30 cellular contexts compared by ENCODE assay signal in the genomic region with DNA sequence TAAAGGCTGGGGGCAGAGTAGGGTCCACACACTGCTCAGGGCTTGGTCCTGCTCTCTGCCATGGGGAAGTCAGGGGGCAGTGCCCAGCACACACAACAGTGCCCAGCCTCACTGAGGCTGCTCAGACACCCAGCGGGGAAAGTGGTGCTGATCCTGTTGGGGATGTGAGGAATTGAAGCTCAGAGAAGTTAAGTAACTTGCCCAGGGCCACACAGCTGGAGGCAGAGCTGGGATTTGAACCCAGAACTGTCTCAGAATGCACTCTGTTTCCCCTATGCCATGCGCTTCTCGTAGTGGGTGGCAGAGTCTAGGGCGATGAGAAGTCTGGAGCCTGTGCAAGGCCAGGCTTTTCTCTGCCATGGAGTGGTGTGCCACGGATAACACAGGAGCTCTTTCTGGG.
"Had no signal": no experiment of that assay in that cellular context is flagged by ENCODE, and none has a peak within 500 bp of the region (broad histone marks: within the 10 kb centered on the region; RNA-seq: fewer than 3 reads in every experiment).

No MANE protein-coding gene starts in this region.

- H3K27ac ChIP-seq: colonic mucosa, epithelial cell of prostate, gastrocnemius medialis, hepatocyte, neutrophil, pancreas, suprapubic skin, transverse colon, upper lobe of right lung, uterus had no signal

- H3K4me1 ChIP-seq: colonic mucosa, gastrocnemius medialis, pancreas, transverse colon, upper lobe of right lung, uterus had no signal

- H3K9me3 Mint-ChIP-seq: dendritic cell treated with granulocyte-macrophage colony-stimulating factor and Interleukin-4, amounts not matched to agents 40 ng/mL and 50 ng/mL, for 4 days; endodermal cell; memory B cell; natural killer cell treated with Interleukin-12 subunit alpha and Interleukin-12 subunit beta and Interleukin-15 and Interleukin-18, amount 100 ng/mL, for 72 hours; neural crest cell; stimulated activated naive CD8-positive, alpha-beta T cell treated with anti-CD3 and anti-CD28 coated beads, Interleukin-15, Interleukin-2, amounts not matched to agents 100 ng/mL and 50 ng/mL, for 24 hours had no signal

- H3K9me3 ChIP-seq: colonic mucosa, gastrocnemius medialis, neutrophil, pancreas, suprapubic skin, transverse colon, upper lobe of right lung, uterus had no signal

- H3K36me3 Mint-ChIP-seq: natural killer cell treated with Interleukin-12 subunit alpha and Interleukin-12 subunit beta and Interleukin-15 and Interleukin-18, amount 100 ng/mL, for 72 hours had no signal

- H3K4me3 Mint-ChIP-seq: dendritic cell treated with granulocyte-macrophage colony-stimulating factor and Interleukin-4, amounts not matched to agents 40 ng/mL and 50 ng/mL, for 4 days; endodermal cell; memory B cell; natural killer cell treated with Interleukin-12 subunit alpha and Interleukin-12 subunit beta and Interleukin-15 and Interleukin-18, amount 100 ng/mL, for 72 hours; neural crest cell; stimulated activated naive CD8-positive, alpha-beta T cell treated with anti-CD3 and anti-CD28 coated beads, Interleukin-15, Interleukin-2, amounts not matched to agents 100 ng/mL and 50 ng/mL, for 24 hours had no signal

- H3K27ac Mint-ChIP-seq: dendritic cell treated with granulocyte-macrophage colony-stimulating factor and Interleukin-4, amounts not matched to agents 40 ng/mL and 50 ng/mL, for 4 days; endodermal cell; memory B cell; natural killer cell treated with Interleukin-12 subunit alpha and Interleukin-12 subunit beta and Interleukin-15 and Interleukin-18, amount 100 ng/mL, for 72 hours; progenitor cell of endocrine pancreas; stimulated activated naive CD8-positive, alpha-beta T cell treated with anti-CD3 and anti-CD28 coated beads, Interleukin-15, Interleukin-2, amounts not matched to agents 100 ng/mL and 50 ng/mL, for 24 hours had no signal

- H3K36me3 ChIP-seq: colonic mucosa, gastrocnemius medialis, neutrophil, pancreas, suprapubic skin, transverse colon, upper lobe of right lung, uterus had no signal

- H2AFZ ChIP-seq: hepatocyte had no signal

- H3K27me3 Mint-ChIP-seq: dendritic cell treated with granulocyte-macrophage colony-stimulating factor and Interleukin-4, amounts not matched to agents 40 ng/mL and 50 ng/mL, for 4 days; memory B cell; stimulated activated naive CD8-positive, alpha-beta T cell treated with anti-CD3 and anti-CD28 coated beads, Interleukin-15, Interleukin-2, amounts not matched to agents 100 ng/mL and 50 ng/mL, for 24 hours had no signal

- H3K79me2 ChIP-seq: hepatocyte had no signal

- FAIRE-seq: kidney, pancreas had no signal

- ATAC-seq: esophagus mucosa; gastrocnemius medialis; left lobe of liver; natural killer cell treated with Interleukin-12 subunit alpha and Interleukin-12 subunit beta and Interleukin-15 and Interleukin-18, amount 100 ng/mL, for 72 hours; pancreas; sciatic nerve; upper lobe of right lung had no signal

- H3K27me3 ChIP-seq: colonic mucosa, gastrocnemius medialis, neutrophil, pancreas, transverse colon, uterus had no signal

- DNase-seq: colonic mucosa; effector CD8-positive, alpha-beta T cell; foreskin fibroblast; gastrocnemius medialis; head of caudate nucleus; kidney; pancreas; stimulated activated CD4-positive, alpha-beta T cell treated with anti-CD3 and anti-CD28 coated beads, Interleukin-12 subunit alpha, Interleukin-12 subunit beta, amount 100 ng/mL, for 4 hours; stimulated activated CD4-positive, alpha-beta T cell treated with anti-CD3 and anti-CD28 coated beads, Interleukin-1b, Interleukin-23, amount 100 ng/mL, for 48 hours; stimulated activated CD4-positive, alpha-beta T cell treated with anti-CD3 and anti-CD28 coated beads, Interleukin-4, amount 100 ng/mL, for 1 hour; stimulated activated CD8-positive, alpha-beta memory T cell treated with anti-CD3 and anti-CD28 coated beads, Interleukin-4, amount 100 ng/mL, for 48 hours; transverse colon; upper lobe of right lung; uterus had no signal

- H3K4me2 ChIP-seq: hepatocyte, smooth muscle cell had no signal

- H3K4me3 ChIP-seq: colonic mucosa, gastrocnemius medialis, hepatocyte, lung, pancreas, smooth muscle cell, suprapubic skin, transverse colon, upper lobe of right lung, uterus had no signal
